In genomic region chr6:149410557-149410956, GRCh38 we compare ENCODE assay signal across 25 cellular contexts. TPM values are rescaled to one million over a fixed set of nuclear protein-coding genes. Genes with fewer than 3 reads are reported as not detected.
A peak's percentile ranks its signal among the peaks of the same experiment; 100 is the strongest.
DNase-seq lines count a peak whose midpoint lies in the region; ATAC-seq, FAIRE-seq and TF ChIP-seq lines count a peak whose summit lies in the region.
"Had no signal": no experiment of that assay in that cellular context is flagged by ENCODE, and none has a peak within 500 bp of the region (broad histone marks: within the 10 kb centered on the region; RNA-seq: fewer than 3 reads in every experiment).

No MANE protein-coding gene starts in this region.

- no peak for DNase-seq in activated naive CD8-positive, alpha-beta T cell treated with anti-CD3 and anti-CD28 coated beads, Interleukin-2, amount 50 U/mL, for 24 hours
- no peak for DNase-seq in activated naive CD8-positive, alpha-beta T cell treated with anti-CD3 and anti-CD28 coated beads for 36 hours
- DNase-seq in left ventricle myocardium superior (no peak), dermis blood vessel endothelial cell (no peak), H54 (ENCODE audit: insufficient read length, low spot score) (no peak)
- peak in 1 of 2 donors; percentile 15 for DNase-seq in stimulated activated effector memory CD8-positive, alpha-beta T cell treated with anti-CD3 and anti-CD28 coated beads, Interleukin-12 subunit alpha, Interleukin-12 subunit beta, amount 100 ng/mL, for 72 hours (ENCODE audit: low spot score in 2 of 2)
- no peak for DNase-seq in stimulated activated naive CD8-positive, alpha-beta T cell treated with anti-CD3 and anti-CD28 coated beads, Interleukin-15, Interleukin-2, amounts not matched to agents 100 U/mL and 50 U/mL, for 24 hours
- DNase-seq: activated CD4-positive, CD25-positive, alpha-beta regulatory T cell; activated CD8-positive, alpha-beta memory T cell treated with anti-CD3 and anti-CD28 coated beads for 24 hours; amniotic stem cell; caudate nucleus; DMS153; foreskin fibroblast; HCEC 1CT; hypothalamus; KBM-7; mucosa of descending colon; NCI-H1048; NCI-H187 treated with DMSO at 0.1 percent for 48 hours; NCI-H82; small intestine; stimulated activated CD4-positive, alpha-beta T cell treated with anti-CD3 and anti-CD28 coated beads, Interleukin-2, amount 100 ng/mL, for 24 hours; testis had no signal

- no peaks in the 10 kb centered on the region for H3K27me3 Mint-ChIP-seq in activated naive CD8-positive, alpha-beta T cell
- no peaks in the 10 kb centered on the region for H3K27me3 Mint-ChIP-seq in activated naive CD8-positive, alpha-beta T cell treated with anti-CD3 and anti-CD28 coated beads, Interleukin-2, amount 50 U/mL, for 24 hours
- no peaks in the 10 kb centered on the region for H3K27me3 Mint-ChIP-seq in activated naive CD8-positive, alpha-beta T cell treated with anti-CD3 and anti-CD28 coated beads for 36 hours
- H3K27me3 Mint-ChIP-seq: stimulated activated memory B cell treated with anti-CD40 and anti-IgM and Interleukin-4, amounts not matched to agents 10 μg/mL and 1 μg/mL and 100 μg/mL, for 72 hours had no signal

- H3K27ac Mint-ChIP-seq in activated naive CD8-positive, alpha-beta T cell = peak overlapping the region; percentile 64
- no peak overlapping the region for H3K27ac Mint-ChIP-seq in activated naive CD8-positive, alpha-beta T cell treated with anti-CD3 and anti-CD28 coated beads, Interleukin-2, amount 50 U/mL, for 24 hours
- peak overlapping the region; percentile 52 for H3K27ac Mint-ChIP-seq in activated naive CD8-positive, alpha-beta T cell treated with anti-CD3 and anti-CD28 coated beads for 36 hours
- H3K27ac Mint-ChIP-seq in stimulated activated effector memory CD8-positive, alpha-beta T cell treated with anti-CD3 and anti-CD28 coated beads, Interleukin-12 subunit alpha, Interleukin-12 subunit beta, amount 100 ng/mL, for 72 hours = peak overlapping the region; percentile 60
- H3K27ac Mint-ChIP-seq: stimulated activated memory B cell treated with anti-CD40 and anti-IgM and Interleukin-4, amounts not matched to agents 10 μg/mL and 1 μg/mL and 100 μg/mL, for 72 hours had no signal

- intact Hi-C loops in left ventricle myocardium superior (cut with micrococcal nuclease) = loop anchor here (10.0 kb wide), 1 partner anchor 86 kb away; no protein-coding TSS in a partner anchor

- no peak overlapping the region for H3K4me3 Mint-ChIP-seq in activated naive CD8-positive, alpha-beta T cell
- H3K4me3 Mint-ChIP-seq in activated naive CD8-positive, alpha-beta T cell treated with anti-CD3 and anti-CD28 coated beads, Interleukin-2, amount 50 U/mL, for 24 hours = no peak overlapping the region
- no peak overlapping the region for H3K4me3 Mint-ChIP-seq in activated naive CD8-positive, alpha-beta T cell treated with anti-CD3 and anti-CD28 coated beads for 36 hours
- H3K4me3 Mint-ChIP-seq in stimulated activated effector memory CD8-positive, alpha-beta T cell treated with anti-CD3 and anti-CD28 coated beads, Interleukin-12 subunit alpha, Interleukin-12 subunit beta, amount 100 ng/mL, for 72 hours = no peak overlapping the region
- H3K4me3 Mint-ChIP-seq: stimulated activated memory B cell treated with anti-CD40 and anti-IgM and Interleukin-4, amounts not matched to agents 10 μg/mL and 1 μg/mL and 100 μg/mL, for 72 hours had no signal

- FAIRE-seq in H54 (lab: Jason Lieb, UNC) = no peak
- FAIRE-seq: small intestine had no signal

- peaks cover 16% of the 10 kb centered on the region for H3K4me1 Mint-ChIP-seq in activated naive CD8-positive, alpha-beta T cell (ENCODE audit: low read depth)
- H3K4me1 Mint-ChIP-seq in activated naive CD8-positive, alpha-beta T cell treated with anti-CD3 and anti-CD28 coated beads, Interleukin-2, amount 50 U/mL, for 24 hours = peaks cover 28% of the 10 kb centered on the region
- H3K4me1 Mint-ChIP-seq in activated naive CD8-positive, alpha-beta T cell treated with anti-CD3 and anti-CD28 coated beads for 36 hours = peaks cover 28% of the 10 kb centered on the region
- H3K4me1 Mint-ChIP-seq in stimulated activated effector memory CD8-positive, alpha-beta T cell treated with anti-CD3 and anti-CD28 coated beads, Interleukin-12 subunit alpha, Interleukin-12 subunit beta, amount 100 ng/mL, for 72 hours = peaks cover 6% of the 10 kb centered on the region

- H3K9me3 Mint-ChIP-seq in activated naive CD8-positive, alpha-beta T cell (ENCODE audit: low read depth) = peaks cover 7% of the 10 kb centered on the region
- peaks cover 6% of the 10 kb centered on the region for H3K9me3 Mint-ChIP-seq in activated naive CD8-positive, alpha-beta T cell treated with anti-CD3 and anti-CD28 coated beads, Interleukin-2, amount 50 U/mL, for 24 hours
- peaks cover 8% of the 10 kb centered on the region for H3K9me3 Mint-ChIP-seq in activated naive CD8-positive, alpha-beta T cell treated with anti-CD3 and anti-CD28 coated beads for 36 hours
- no peaks in the 10 kb centered on the region for H3K9me3 Mint-ChIP-seq in stimulated activated effector memory CD8-positive, alpha-beta T cell treated with anti-CD3 and anti-CD28 coated beads, Interleukin-12 subunit alpha, Interleukin-12 subunit beta, amount 100 ng/mL, for 72 hours
- H3K9me3 Mint-ChIP-seq: stimulated activated memory B cell treated with anti-CD40 and anti-IgM and Interleukin-4, amounts not matched to agents 10 μg/mL and 1 μg/mL and 100 μg/mL, for 72 hours had no signal

- peaks cover 19% of the 10 kb centered on the region for H3K36me3 Mint-ChIP-seq in activated naive CD8-positive, alpha-beta T cell
- peaks cover 55% of the 10 kb centered on the region for H3K36me3 Mint-ChIP-seq in activated naive CD8-positive, alpha-beta T cell treated with anti-CD3 and anti-CD28 coated beads, Interleukin-2, amount 50 U/mL, for 24 hours (ENCODE audit: low read depth)
- peaks cover 53% of the 10 kb centered on the region for H3K36me3 Mint-ChIP-seq in activated naive CD8-positive, alpha-beta T cell treated with anti-CD3 and anti-CD28 coated beads for 36 hours
- H3K36me3 Mint-ChIP-seq in stimulated activated effector memory CD8-positive, alpha-beta T cell treated with anti-CD3 and anti-CD28 coated beads, Interleukin-12 subunit alpha, Interleukin-12 subunit beta, amount 100 ng/mL, for 72 hours = peaks cover 98% of the 10 kb centered on the region

- ATAC-seq in activated naive CD8-positive, alpha-beta T cell treated with anti-CD3 and anti-CD28 coated beads, Interleukin-2, amount 50 U/mL, for 24 hours = no peak
- peak; percentile 81 for ATAC-seq in left ventricle myocardium superior
- ATAC-seq in stimulated activated effector memory CD8-positive, alpha-beta T cell treated with anti-CD3 and anti-CD28 coated beads, Interleukin-12 subunit alpha, Interleukin-12 subunit beta, amount 100 ng/mL, for 72 hours = no peak
- no peak for ATAC-seq in stimulated activated naive CD8-positive, alpha-beta T cell treated with anti-CD3 and anti-CD28 coated beads, Interleukin-15, Interleukin-2, amounts not matched to agents 100 U/mL and 50 U/mL, for 24 hours
- ATAC-seq: mucosa of descending colon; stimulated activated memory B cell treated with anti-CD40 and anti-IgM and Interleukin-4, amounts not matched to agents 10 μg/mL and 1 μg/mL and 100 μg/mL, for 72 hours had no signal

- no peak for TF ChIP-seq POLR2A in H54 (IDR thresholded peaks at IDR 0.05; ENCODE audit: low read depth, low read length)

RNA-seq across cellular contexts. Expression of gene SUMO4, which starts 10.5 kb away (rescaled TPM):
- 1 to 10 TPM; 2.3 to 2.6 TPM for total RNA-seq in activated naive CD8-positive, alpha-beta T cell treated with anti-CD3 and anti-CD28 coated beads for 36 hours
- 0.32 TPM for total RNA-seq in left ventricle myocardium superior
- 1.0 and 1.3 TPM in 2 replicates for total RNA-seq in dermis blood vessel endothelial cell
